9 cellular contexts compared by ENCODE assay signal in genomic region chr2:23939054-23939436, GRCh38. TPM values are rescaled to one million over a fixed set of nuclear protein-coding genes. Genes with fewer than 3 reads are reported as not detected.
A peak's percentile ranks its signal among the peaks of the same experiment; 100 is the strongest.
DNase-seq lines count a peak whose midpoint lies in the region; ATAC-seq and TF ChIP-seq lines count a peak whose summit lies in the region.
"Had no signal": no experiment of that assay in that cellular context is flagged by ENCODE, and none has a peak within 500 bp of the region (broad histone marks: within the 10 kb centered on the region; RNA-seq: fewer than 3 reads in every experiment).

No MANE protein-coding gene starts in this region.

- H3K27me3 Mint-ChIP-seq in activated CD8-positive, alpha-beta memory T cell treated with anti-CD3 and anti-CD28 coated beads, Interleukin-2, amount 10 ng/mL, durations not matched to agents 7 days and 5 days, result peaks cover 14% of the 10 kb centered on the region
- peaks cover 4% of the 10 kb centered on the region for H3K27me3 Mint-ChIP-seq in activated T-helper 2 cell treated with anti-CD3 and anti-CD28 coated beads, Interferon-gamma antibody, Interleukin-2, Interleukin-4, amounts not matched to agents 10 μg/mL and 5 μg/mL and 100 μg/mL, durations not matched to agents 14 hours and 24 hours and 36 hours (ENCODE audit: low read depth)

- no peak for ATAC-seq in activated CD8-positive, alpha-beta memory T cell treated with anti-CD3 and anti-CD28 coated beads, Interleukin-2, amount 10 ng/mL, durations not matched to agents 7 days and 5 days
- ATAC-seq in HG03139 (IDR thresholded peaks at IDR 0.05; ENCODE audit: unreplicated experiment), result no peak

- CTCF ChIA-PET in activated CD8-positive, alpha-beta memory T cell treated with anti-CD3 and anti-CD28 coated beads, Interleukin-2, amount 10 ng/mL, durations not matched to agents 7 days and 5 days (lab: Charles Lee), result interaction anchor here (1.2 to 4.9 kb wide), 2 partner anchors 12 to 144 kb away, joined by 3 to 66 read pairs; partner anchors contain the start of gene ATAD2B
- CTCF ChIA-PET in HEK293T (lab: Yijun Ruan, JAX), result interaction anchor here (5.7 kb wide), 1 partner anchor 13 kb away, joined by 27 read pairs; the partner anchor contains the start of gene ATAD2B

- peak overlapping the region; percentile 86 for H3K4me3 Mint-ChIP-seq in activated CD8-positive, alpha-beta memory T cell treated with anti-CD3 and anti-CD28 coated beads, Interleukin-2, amount 10 ng/mL, durations not matched to agents 7 days and 5 days
- peak overlapping the region; percentile 83 for H3K4me3 Mint-ChIP-seq in activated T-helper 2 cell treated with anti-CD3 and anti-CD28 coated beads, Interferon-gamma antibody, Interleukin-2, Interleukin-4, amounts not matched to agents 10 μg/mL and 5 μg/mL and 100 μg/mL, durations not matched to agents 14 hours and 24 hours and 36 hours (ENCODE audit: low read depth)

- no peak for TF ChIP-seq POLR2A in erythroblast (IDR thresholded peaks at IDR 0.05; ENCODE audit: low read length)

- intact Hi-C loops in activated T-helper 2 cell treated with anti-CD3 and anti-CD28 coated beads, Interferon-gamma antibody, Interleukin-2, Interleukin-4, amounts not matched to agents 10 μg/mL and 5 μg/mL and 100 μg/mL, durations not matched to agents 14 hours and 24 hours and 36 hours (cut with micrococcal nuclease), result no loop called here

- DNase-seq in activated CD8-positive, alpha-beta memory T cell treated with anti-CD3 and anti-CD28 coated beads, Interleukin-2, amount 10 ng/mL, durations not matched to agents 7 days and 5 days, result no peak
- DNase-seq in activated CD8-positive, alpha-beta memory T cell treated with anti-CD3 and anti-CD28 coated beads, Interleukin-2, amount 50 U/mL, for 4 hours, result no peak
- no peak for DNase-seq in activated T-helper 2 cell treated with anti-CD3 and anti-CD28 coated beads, Interferon-gamma antibody, Interleukin-2, Interleukin-4, amounts not matched to agents 10 μg/mL and 5 μg/mL and 100 μg/mL, durations not matched to agents 14 hours and 24 hours and 36 hours (ENCODE audit: low spot score)
- DNase-seq in iris pigment epithelial cell (ENCODE audit: low read depth) (peak; percentile 40), superior temporal gyrus (ENCODE audit: extremely low spot score) (peak; percentile 14), erythroblast (lab: John Stamatoyannopoulos, UW) (no peak), HEK293T (ENCODE audit: extremely low spot score) (no peak)
- DNase-seq: HCEC 1CT had no signal

- H3K27ac Mint-ChIP-seq in activated CD8-positive, alpha-beta memory T cell treated with anti-CD3 and anti-CD28 coated beads, Interleukin-2, amount 10 ng/mL, durations not matched to agents 7 days and 5 days, result peak overlapping the region; percentile 88
- peak overlapping the region; percentile 78 for H3K27ac Mint-ChIP-seq in activated T-helper 2 cell treated with anti-CD3 and anti-CD28 coated beads, Interferon-gamma antibody, Interleukin-2, Interleukin-4, amounts not matched to agents 10 μg/mL and 5 μg/mL and 100 μg/mL, durations not matched to agents 14 hours and 24 hours and 36 hours

- peaks cover 25% of the 10 kb centered on the region for H3K4me1 Mint-ChIP-seq in activated CD8-positive, alpha-beta memory T cell treated with anti-CD3 and anti-CD28 coated beads, Interleukin-2, amount 10 ng/mL, durations not matched to agents 7 days and 5 days
- H3K4me1 Mint-ChIP-seq in activated T-helper 2 cell treated with anti-CD3 and anti-CD28 coated beads, Interferon-gamma antibody, Interleukin-2, Interleukin-4, amounts not matched to agents 10 μg/mL and 5 μg/mL and 100 μg/mL, durations not matched to agents 14 hours and 24 hours and 36 hours (ENCODE audit: low read depth), result peaks cover 22% of the 10 kb centered on the region

- H3K36me3 Mint-ChIP-seq in activated CD8-positive, alpha-beta memory T cell treated with anti-CD3 and anti-CD28 coated beads, Interleukin-2, amount 10 ng/mL, durations not matched to agents 7 days and 5 days, result peaks cover 9% of the 10 kb centered on the region
- peaks cover 16% of the 10 kb centered on the region for H3K36me3 Mint-ChIP-seq in activated T-helper 2 cell treated with anti-CD3 and anti-CD28 coated beads, Interferon-gamma antibody, Interleukin-2, Interleukin-4, amounts not matched to agents 10 μg/mL and 5 μg/mL and 100 μg/mL, durations not matched to agents 14 hours and 24 hours and 36 hours (ENCODE audit: low read depth)

- POLR2A ChIA-PET in HEK293T (lab: Yijun Ruan, JAX), result interaction anchor here (1.0 to 4.5 kb wide), 2 partner anchors 12 kb away, joined by 6 to 80 read pairs; partner anchors contain the start of gene ATAD2B

- no peaks in the 10 kb centered on the region for H3K9me3 Mint-ChIP-seq in activated CD8-positive, alpha-beta memory T cell treated with anti-CD3 and anti-CD28 coated beads, Interleukin-2, amount 10 ng/mL, durations not matched to agents 7 days and 5 days (ENCODE audit: low read depth)
- no peaks in the 10 kb centered on the region for H3K9me3 Mint-ChIP-seq in activated T-helper 2 cell treated with anti-CD3 and anti-CD28 coated beads, Interferon-gamma antibody, Interleukin-2, Interleukin-4, amounts not matched to agents 10 μg/mL and 5 μg/mL and 100 μg/mL, durations not matched to agents 14 hours and 24 hours and 36 hours

TF ChIP-seq in HEK293T, 16 proteins besides CTCF, POLR2A, EP300 and RAD21:
- TF ChIP-seq LEF1 (IDR thresholded peaks at IDR 0.05; ENCODE audit: borderline replicate concordance), result no peak
- TF ChIP-seq ZNF384 (IDR thresholded peaks at IDR 0.05), result no peak
- TF ChIP-seq BHLHE40 (IDR thresholded peaks at IDR 0.05; ENCODE audit: borderline replicate concordance), result no peak
- no peak for TF ChIP-seq FOXK2 (IDR thresholded peaks at IDR 0.05)
- no peak for TF ChIP-seq L3MBTL2 (conservative IDR thresholded peaks at IDR 0.05)
- no peak for TF ChIP-seq SP1 (IDR thresholded peaks at IDR 0.05)
- TF ChIP-seq FOXA1 (IDR thresholded peaks at IDR 0.05), result no peak
- no peak for TF ChIP-seq TARDBP (IDR thresholded peaks at IDR 0.05)
- TF ChIP-seq PKNOX1 (IDR thresholded peaks at IDR 0.05), result no peak
- no peak for TF ChIP-seq ARNT (IDR thresholded peaks at IDR 0.05)
- TF ChIP-seq FOXM1 (IDR thresholded peaks at IDR 0.05; ENCODE audit: borderline replicate concordance), result no peak
- no peak for TF ChIP-seq ELF4 (IDR thresholded peaks at IDR 0.05)
- no peak for TF ChIP-seq NFRKB (IDR thresholded peaks at IDR 0.05)
- TF ChIP-seq CTBP1 (IDR thresholded peaks at IDR 0.05; ENCODE audit: borderline replicate concordance), result no peak
- TF ChIP-seq SUZ12 (IDR thresholded peaks at IDR 0.05), result no peak
- TF ChIP-seq HDGF (IDR thresholded peaks at IDR 0.05; ENCODE audit: borderline replicate concordance), result no peak

RNA-seq across cellular contexts. Expression of gene UBXN2A, which starts 1.2 kb away (rescaled TPM):
- 10 to 100 TPM; 10.5 to 13.1 TPM for total RNA-seq in activated CD8-positive, alpha-beta memory T cell treated with anti-CD3 and anti-CD28 coated beads, Interleukin-2, amount 10 ng/mL, durations not matched to agents 7 days and 5 days
- 17.6 and 18.3 TPM in 2 replicates for total RNA-seq in activated T-helper 2 cell treated with anti-CD3 and anti-CD28 coated beads, Interferon-gamma antibody, Interleukin-2, Interleukin-4, amounts not matched to agents 10 μg/mL and 5 μg/mL and 100 μg/mL, durations not matched to agents 14 hours and 24 hours and 36 hours

RNA-seq across cellular contexts. Expression of gene ATAD2B, which starts 12.1 kb away (rescaled TPM):
- total RNA-seq in activated CD8-positive, alpha-beta memory T cell treated with anti-CD3 and anti-CD28 coated beads, Interleukin-2, amount 10 ng/mL, durations not matched to agents 7 days and 5 days, result 10 to 100 TPM; 18.2 to 26.8 TPM
- 24.2 and 24.8 TPM in 2 replicates for total RNA-seq in activated T-helper 2 cell treated with anti-CD3 and anti-CD28 coated beads, Interferon-gamma antibody, Interleukin-2, Interleukin-4, amounts not matched to agents 10 μg/mL and 5 μg/mL and 100 μg/mL, durations not matched to agents 14 hours and 24 hours and 36 hours

Comparison
In these comparisons a context has a peak if more than half of its experiments do, and no peak if none do; other contexts are left out.
1. DNase-seq: peak in iris pigment epithelial cell (single experiment) and superior temporal gyrus (single experiment); none in activated CD8-positive, alpha-beta memory T cell treated with anti-CD3 and anti-CD28 coated beads, Interleukin-2, amount 10 ng/mL, durations not matched to agents 7 days and 5 days (single experiment), activated CD8-positive, alpha-beta memory T cell treated with anti-CD3 and anti-CD28 coated beads, Interleukin-2, amount 50 U/mL, for 4 hours (single experiment), activated T-helper 2 cell treated with anti-CD3 and anti-CD28 coated beads, Interferon-gamma antibody, Interleukin-2, Interleukin-4, amounts not matched to agents 10 μg/mL and 5 μg/mL and 100 μg/mL, durations not matched to agents 14 hours and 24 hours and 36 hours (single experiment), erythroblast (0 of 2) and HEK293T (single experiment).